Comparison of ENCODE assay signal across 9 cellular contexts in the genomic region with DNA sequence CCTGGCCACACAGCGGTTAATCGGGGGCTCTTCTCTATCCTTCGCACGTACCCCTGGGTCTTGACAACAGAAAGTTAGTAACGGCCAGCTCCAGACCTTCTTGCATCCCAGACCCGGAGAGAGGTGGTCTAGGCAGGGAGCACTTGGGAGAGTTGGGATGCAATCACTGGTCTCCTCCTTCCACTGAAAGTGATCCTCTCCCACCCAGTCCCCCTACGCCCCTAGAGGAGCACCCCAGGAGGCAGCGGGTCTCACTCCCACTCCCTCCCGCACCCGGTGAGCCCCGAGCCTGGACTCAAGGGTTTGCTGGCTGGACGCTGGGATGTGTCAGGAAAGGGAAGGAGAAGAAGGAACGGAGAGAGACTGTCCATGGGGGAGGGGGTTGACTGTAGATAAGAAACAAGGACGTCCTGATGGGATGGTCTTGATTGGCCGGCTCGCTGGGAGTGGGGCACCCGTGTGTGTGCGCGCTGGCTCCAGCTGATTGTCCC. TPM values are rescaled to one million over a fixed set of nuclear protein-coding genes. Genes with fewer than 3 reads are reported as not detected.
DNase-seq lines count a peak whose midpoint lies in the region; ATAC-seq, FAIRE-seq and TF ChIP-seq lines count a peak whose summit lies in the region.
"Had no signal": no experiment of that assay in that cellular context is flagged by ENCODE, and none has a peak within 500 bp of the region (broad histone marks: within the 10 kb centered on the region; RNA-seq: fewer than 3 reads in every experiment).

No MANE protein-coding gene starts in this region.

- WGBS in psoas muscle, 3 donors = 0 to 1% (median 0%) methylated on average over 18 to 19 of the region's 19 CpGs

- H3K4me1 Mint-ChIP-seq in glutamatergic neuron (ENCODE audit: low read depth, unreplicated experiment) = peaks cover 2% of the 10 kb centered on the region

- ATAC-seq in psoas muscle (no peak), HG03571 (IDR thresholded peaks at IDR 0.05; ENCODE audit: unreplicated experiment) (no peak)

- peak overlapping the region; percentile 68; the same call in 1 of the 2 replicates for H3K9ac ChIP-seq in ES-I3 (ENCODE audit: low read depth, low read length)

- H3K27ac ChIP-seq in VCaP (peak overlapping the region; percentile 52; the same call in 1 of the 2 replicates), psoas muscle (no peak overlapping the region)

- peak overlapping the region; percentile 90 for H3K4me3 Mint-ChIP-seq in glutamatergic neuron (ENCODE audit: unreplicated experiment)

- H3K4me1 ChIP-seq in ES-I3 (ENCODE audit: insufficient read depth, low read length) (peaks cover 6% of the 10 kb centered on the region; the same call in 1 of the 2 replicates), psoas muscle (peaks cover 13% of the 10 kb centered on the region)

- peaks cover 6% of the 10 kb centered on the region for H3K9me3 Mint-ChIP-seq in glutamatergic neuron (ENCODE audit: unreplicated experiment)

- H3K36me3 Mint-ChIP-seq in glutamatergic neuron (ENCODE audit: unreplicated experiment) = no peaks in the 10 kb centered on the region

- TF ChIP-seq CTCF in VCaP (conservative IDR thresholded peaks at IDR 0.05) = no peak
- TF ChIP-seq CTCF in glutamatergic neuron (IDR thresholded peaks at IDR 0.05; ENCODE audit: partially characterized antibody, unreplicated experiment) = no peak
- TF ChIP-seq CTCF in psoas muscle (IDR thresholded peaks at IDR 0.05) = no peak

- H3K4me3 ChIP-seq in psoas muscle = peak overlapping the region; percentile 75

- no peaks in the 10 kb centered on the region for H3K36me3 ChIP-seq in ES-I3 (ENCODE audit: insufficient read depth, low read length)
- no peaks in the 10 kb centered on the region for H3K36me3 ChIP-seq in psoas muscle (ENCODE audit: insufficient read depth in 1 of 2, low read depth in 1 of 2)

- H3K9me3 ChIP-seq in ES-I3 (ENCODE audit: control insufficient read depth, insufficient read depth, low read length) (no peaks in the 10 kb centered on the region), psoas muscle (no peaks in the 10 kb centered on the region)

- intact Hi-C loops in psoas muscle (cut with DNase I) = no loop called here

- H3K27ac Mint-ChIP-seq in glutamatergic neuron (ENCODE audit: unreplicated experiment) = no peak overlapping the region

- H3K27me3 Mint-ChIP-seq in glutamatergic neuron (ENCODE audit: unreplicated experiment) = peaks cover 13% of the 10 kb centered on the region

- no peak for FAIRE-seq in RCC 7860 (lab: Jason Lieb, UNC)

- peaks cover 0 to 40% (median 7%) of the 10 kb centered on the region in 3 donors for H3K27me3 ChIP-seq in psoas muscle (ENCODE audit: insufficient read depth in 3 of 3, low read length in 2 of 3)

- DNase-seq in glutamatergic neuron (peak; percentile 15), psoas muscle (peak in 1 of 2 donors; percentile 40), RCC 7860 (ENCODE audit: low spot score) (no peak), putamen (ENCODE audit: low spot score) (no peak), KG1 (lab: John Stamatoyannopoulos, UW) (no peak)

RNA-seq across cellular contexts. Expression of a gene that starts 2.0 kb away (rescaled TPM):
- total RNA-seq in glutamatergic neuron (ENCODE audit: unreplicated experiment) (2.2 TPM), psoas muscle (under 1 TPM in 3 of 4 donors, not detected in 1; 0.02 to 0.10 (median 0.02) TPM)
- under 1 TPM; under 0.01 to 0.03 (median 0.01) TPM for polyA plus RNA-seq in psoas muscle
- total RNA-seq: pulmonary artery endothelial cell had no signal
